ENCODE assay signal across 1 cellular context in the genomic region with DNA sequence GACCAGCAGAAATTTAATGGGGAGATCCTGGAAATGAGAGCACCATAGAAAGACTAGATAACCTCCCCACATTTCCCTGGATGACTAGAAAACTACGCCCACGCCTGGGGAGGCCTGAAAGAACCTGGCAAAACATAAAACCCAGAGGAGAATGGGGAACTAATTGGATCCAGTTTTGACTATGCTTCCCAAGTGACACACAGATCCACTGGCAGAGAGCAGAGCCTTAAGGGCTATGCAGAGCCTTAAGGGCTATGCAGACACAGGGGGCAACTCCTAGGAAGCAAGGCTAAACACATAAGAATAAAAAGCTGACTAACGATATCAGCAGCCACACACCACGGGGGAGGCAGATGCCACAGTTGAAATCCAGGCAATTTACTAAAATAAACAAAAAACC.
TF ChIP-seq lines count a peak whose summit lies in the region.

No MANE protein-coding gene starts in this region.

TF ChIP-seq in GM12878, 131 proteins besides CTCF, POLR2A, EP300 and RAD21:
- TF ChIP-seq RUNX3 (IDR thresholded peaks at IDR 0.05; ENCODE audit: low read length) = peak; percentile 59
- TF ChIP-seq IRF4 (IDR thresholded peaks at IDR 0.05; ENCODE audit: low read depth, low read length) = no peak
- peak; percentile 51 for TF ChIP-seq JUNB (IDR thresholded peaks at IDR 0.05)
- TF ChIP-seq PAX5 (IDR thresholded peaks at IDR 0.05; ENCODE audit: borderline replicate concordance, low read depth, low read length) = no peak
- no peak for TF ChIP-seq CEBPB (IDR thresholded peaks at IDR 0.05; ENCODE audit: borderline replicate concordance in 1 of 2, low read depth in 2 of 2, low read length in 2 of 2)
- TF ChIP-seq, protein P1, sequence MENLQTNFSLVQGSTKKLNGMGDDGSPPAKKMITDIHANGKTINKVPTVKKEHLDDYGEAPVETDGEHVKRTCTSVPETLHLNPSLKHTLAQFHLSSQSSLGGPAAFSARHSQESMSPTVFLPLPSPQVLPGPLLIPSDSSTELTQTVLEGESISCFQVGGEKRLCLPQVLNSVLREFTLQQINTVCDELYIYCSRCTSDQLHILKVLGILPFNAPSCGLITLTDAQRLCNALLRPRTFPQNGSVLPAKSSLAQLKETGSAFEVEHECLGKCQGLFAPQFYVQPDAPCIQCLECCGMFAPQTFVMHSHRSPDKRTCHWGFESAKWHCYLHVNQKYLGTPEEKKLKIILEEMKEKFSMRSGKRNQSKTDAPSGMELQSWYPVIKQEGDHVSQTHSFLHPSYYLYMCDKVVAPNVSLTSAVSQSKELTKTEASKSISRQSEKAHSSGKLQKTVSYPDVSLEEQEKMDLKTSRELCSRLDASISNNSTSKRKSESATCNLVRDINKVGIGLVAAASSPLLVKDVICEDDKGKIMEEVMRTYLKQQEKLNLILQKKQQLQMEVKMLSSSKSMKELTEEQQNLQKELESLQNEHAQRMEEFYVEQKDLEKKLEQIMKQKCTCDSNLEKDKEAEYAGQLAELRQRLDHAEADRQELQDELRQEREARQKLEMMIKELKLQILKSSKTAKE (IDR thresholded peaks at IDR 0.05; ENCODE audit: low read depth, poor library complexity, severe bottlenecking) = no peak
- TF ChIP-seq, protein P2, sequence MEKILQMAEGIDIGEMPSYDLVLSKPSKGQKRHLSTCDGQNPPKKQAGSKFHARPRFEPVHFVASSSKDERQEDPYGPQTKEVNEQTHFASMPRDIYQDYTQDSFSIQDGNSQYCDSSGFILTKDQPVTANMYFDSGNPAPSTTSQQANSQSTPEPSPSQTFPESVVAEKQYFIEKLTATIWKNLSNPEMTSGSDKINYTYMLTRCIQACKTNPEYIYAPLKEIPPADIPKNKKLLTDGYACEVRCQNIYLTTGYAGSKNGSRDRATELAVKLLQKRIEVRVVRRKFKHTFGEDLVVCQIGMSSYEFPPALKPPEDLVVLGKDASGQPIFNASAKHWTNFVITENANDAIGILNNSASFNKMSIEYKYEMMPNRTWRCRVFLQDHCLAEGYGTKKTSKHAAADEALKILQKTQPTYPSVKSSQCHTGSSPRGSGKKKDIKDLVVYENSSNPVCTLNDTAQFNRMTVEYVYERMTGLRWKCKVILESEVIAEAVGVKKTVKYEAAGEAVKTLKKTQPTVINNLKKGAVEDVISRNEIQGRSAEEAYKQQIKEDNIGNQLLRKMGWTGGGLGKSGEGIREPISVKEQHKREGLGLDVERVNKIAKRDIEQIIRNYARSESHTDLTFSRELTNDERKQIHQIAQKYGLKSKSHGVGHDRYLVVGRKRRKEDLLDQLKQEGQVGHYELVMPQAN (conservative IDR thresholded peaks at IDR 0.05) = no peak
- no peak for TF ChIP-seq CREB1 (IDR thresholded peaks at IDR 0.05; ENCODE audit: low read depth)
- TF ChIP-seq, protein P3, sequence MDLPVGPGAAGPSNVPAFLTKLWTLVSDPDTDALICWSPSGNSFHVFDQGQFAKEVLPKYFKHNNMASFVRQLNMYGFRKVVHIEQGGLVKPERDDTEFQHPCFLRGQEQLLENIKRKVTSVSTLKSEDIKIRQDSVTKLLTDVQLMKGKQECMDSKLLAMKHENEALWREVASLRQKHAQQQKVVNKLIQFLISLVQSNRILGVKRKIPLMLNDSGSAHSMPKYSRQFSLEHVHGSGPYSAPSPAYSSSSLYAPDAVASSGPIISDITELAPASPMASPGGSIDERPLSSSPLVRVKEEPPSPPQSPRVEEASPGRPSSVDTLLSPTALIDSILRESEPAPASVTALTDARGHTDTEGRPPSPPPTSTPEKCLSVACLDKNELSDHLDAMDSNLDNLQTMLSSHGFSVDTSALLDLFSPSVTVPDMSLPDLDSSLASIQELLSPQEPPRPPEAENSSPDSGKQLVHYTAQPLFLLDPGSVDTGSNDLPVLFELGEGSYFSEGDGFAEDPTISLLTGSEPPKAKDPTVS (IDR thresholded peaks at IDR 0.05; ENCODE audit: low read depth, low read length) = no peak
- TF ChIP-seq NFIC (IDR thresholded peaks at IDR 0.05; ENCODE audit: low read depth, low read length) = peak; percentile 67
- no peak for TF ChIP-seq RFX5 (IDR thresholded peaks at IDR 0.05; ENCODE audit: low read depth, low read length)
- TF ChIP-seq, protein P4, sequence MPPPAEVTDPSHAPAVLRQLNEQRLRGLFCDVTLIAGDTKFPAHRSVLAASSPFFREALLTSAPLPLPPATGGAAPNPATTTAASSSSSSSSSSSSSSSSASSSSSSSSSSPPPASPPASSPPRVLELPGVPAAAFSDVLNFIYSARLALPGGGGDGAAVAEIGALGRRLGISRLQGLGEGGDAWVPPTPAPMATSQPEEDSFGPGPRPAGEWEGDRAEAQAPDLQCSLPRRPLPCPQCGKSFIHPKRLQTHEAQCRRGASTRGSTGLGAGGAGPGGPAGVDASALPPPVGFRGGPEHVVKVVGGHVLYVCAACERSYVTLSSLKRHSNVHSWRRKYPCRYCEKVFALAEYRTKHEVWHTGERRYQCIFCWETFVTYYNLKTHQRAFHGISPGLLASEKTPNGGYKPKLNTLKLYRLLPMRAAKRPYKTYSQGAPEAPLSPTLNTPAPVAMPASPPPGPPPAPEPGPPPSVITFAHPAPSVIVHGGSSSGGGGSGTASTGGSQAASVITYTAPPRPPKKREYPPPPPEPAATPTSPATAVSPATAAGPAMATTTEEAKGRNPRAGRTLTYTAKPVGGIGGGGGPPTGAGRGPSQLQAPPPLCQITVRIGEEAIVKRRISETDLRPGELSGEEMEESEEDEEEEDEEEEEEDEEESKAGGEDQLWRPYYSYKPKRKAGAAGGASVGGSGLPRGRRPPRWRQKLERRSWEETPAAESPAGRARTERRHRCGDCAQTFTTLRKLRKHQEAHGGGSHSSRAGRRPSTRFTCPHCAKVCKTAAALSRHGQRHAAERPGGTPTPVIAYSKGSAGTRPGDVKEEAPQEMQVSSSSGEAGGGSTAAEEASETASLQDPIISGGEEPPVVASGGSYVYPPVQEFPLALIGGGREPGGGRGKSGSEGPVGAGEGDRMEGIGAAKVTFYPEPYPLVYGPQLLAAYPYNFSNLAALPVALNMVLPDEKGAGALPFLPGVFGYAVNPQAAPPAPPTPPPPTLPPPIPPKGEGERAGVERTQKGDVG (CRISPR knock-in tag; IDR thresholded peaks at IDR 0.05) = no peak
- TF ChIP-seq, protein P5, sequence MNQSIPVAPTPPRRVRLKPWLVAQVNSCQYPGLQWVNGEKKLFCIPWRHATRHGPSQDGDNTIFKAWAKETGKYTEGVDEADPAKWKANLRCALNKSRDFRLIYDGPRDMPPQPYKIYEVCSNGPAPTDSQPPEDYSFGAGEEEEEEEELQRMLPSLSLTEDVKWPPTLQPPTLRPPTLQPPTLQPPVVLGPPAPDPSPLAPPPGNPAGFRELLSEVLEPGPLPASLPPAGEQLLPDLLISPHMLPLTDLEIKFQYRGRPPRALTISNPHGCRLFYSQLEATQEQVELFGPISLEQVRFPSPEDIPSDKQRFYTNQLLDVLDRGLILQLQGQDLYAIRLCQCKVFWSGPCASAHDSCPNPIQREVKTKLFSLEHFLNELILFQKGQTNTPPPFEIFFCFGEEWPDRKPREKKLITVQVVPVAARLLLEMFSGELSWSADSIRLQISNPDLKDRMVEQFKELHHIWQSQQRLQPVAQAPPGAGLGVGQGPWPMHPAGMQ (IDR thresholded peaks at IDR 0.05; ENCODE audit: borderline replicate concordance) = no peak
- TF ChIP-seq EED (IDR thresholded peaks at IDR 0.05; ENCODE audit: low read depth) = peak; percentile 49; the same call in 1 of the 2 replicates
- TF ChIP-seq HDGF (IDR thresholded peaks at IDR 0.05) = no peak
- no peak for TF ChIP-seq STAT1 (conservative IDR thresholded peaks at IDR 0.05)
- no peak for TF ChIP-seq MTA3 (IDR thresholded peaks at IDR 0.05; ENCODE audit: borderline replicate concordance, low read length)
- peak in 1 of 2 experiments; percentile 76; a peak in 2 of 3 replicates for TF ChIP-seq EGR1 (IDR thresholded peaks at IDR 0.05; ENCODE audit: borderline replicate concordance in 1 of 2, low read depth in 2 of 2, low read length in 2 of 2)
- no peak for TF ChIP-seq ZNF384 (IDR thresholded peaks at IDR 0.05; ENCODE audit: borderline replicate concordance, low read depth, low read length)
- TF ChIP-seq, protein P6, sequence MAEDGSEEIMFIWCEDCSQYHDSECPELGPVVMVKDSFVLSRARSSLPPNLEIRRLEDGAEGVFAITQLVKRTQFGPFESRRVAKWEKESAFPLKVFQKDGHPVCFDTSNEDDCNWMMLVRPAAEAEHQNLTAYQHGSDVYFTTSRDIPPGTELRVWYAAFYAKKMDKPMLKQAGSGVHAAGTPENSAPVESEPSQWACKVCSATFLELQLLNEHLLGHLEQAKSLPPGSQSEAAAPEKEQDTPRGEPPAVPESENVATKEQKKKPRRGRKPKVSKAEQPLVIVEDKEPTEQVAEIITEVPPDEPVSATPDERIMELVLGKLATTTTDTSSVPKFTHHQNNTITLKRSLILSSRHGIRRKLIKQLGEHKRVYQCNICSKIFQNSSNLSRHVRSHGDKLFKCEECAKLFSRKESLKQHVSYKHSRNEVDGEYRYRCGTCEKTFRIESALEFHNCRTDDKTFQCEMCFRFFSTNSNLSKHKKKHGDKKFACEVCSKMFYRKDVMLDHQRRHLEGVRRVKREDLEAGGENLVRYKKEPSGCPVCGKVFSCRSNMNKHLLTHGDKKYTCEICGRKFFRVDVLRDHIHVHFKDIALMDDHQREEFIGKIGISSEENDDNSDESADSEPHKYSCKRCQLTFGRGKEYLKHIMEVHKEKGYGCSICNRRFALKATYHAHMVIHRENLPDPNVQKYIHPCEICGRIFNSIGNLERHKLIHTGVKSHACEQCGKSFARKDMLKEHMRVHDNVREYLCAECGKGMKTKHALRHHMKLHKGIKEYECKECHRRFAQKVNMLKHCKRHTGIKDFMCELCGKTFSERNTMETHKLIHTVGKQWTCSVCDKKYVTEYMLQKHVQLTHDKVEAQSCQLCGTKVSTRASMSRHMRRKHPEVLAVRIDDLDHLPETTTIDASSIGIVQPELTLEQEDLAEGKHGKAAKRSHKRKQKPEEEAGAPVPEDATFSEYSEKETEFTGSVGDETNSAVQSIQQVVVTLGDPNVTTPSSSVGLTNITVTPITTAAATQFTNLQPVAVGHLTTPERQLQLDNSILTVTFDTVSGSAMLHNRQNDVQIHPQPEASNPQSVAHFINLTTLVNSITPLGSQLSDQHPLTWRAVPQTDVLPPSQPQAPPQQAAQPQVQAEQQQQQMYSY (CRISPR knock-in tag; IDR thresholded peaks at IDR 0.05) = no peak
- no peak for TF ChIP-seq PAX8 (IDR thresholded peaks at IDR 0.05)
- no peak for TF ChIP-seq MTA2 (IDR thresholded peaks at IDR 0.05; ENCODE audit: low read depth)
- no peak for TF ChIP-seq POLR2AphosphoS5 (IDR thresholded peaks at IDR 0.05; ENCODE audit: low read length)
- TF ChIP-seq, protein P7, sequence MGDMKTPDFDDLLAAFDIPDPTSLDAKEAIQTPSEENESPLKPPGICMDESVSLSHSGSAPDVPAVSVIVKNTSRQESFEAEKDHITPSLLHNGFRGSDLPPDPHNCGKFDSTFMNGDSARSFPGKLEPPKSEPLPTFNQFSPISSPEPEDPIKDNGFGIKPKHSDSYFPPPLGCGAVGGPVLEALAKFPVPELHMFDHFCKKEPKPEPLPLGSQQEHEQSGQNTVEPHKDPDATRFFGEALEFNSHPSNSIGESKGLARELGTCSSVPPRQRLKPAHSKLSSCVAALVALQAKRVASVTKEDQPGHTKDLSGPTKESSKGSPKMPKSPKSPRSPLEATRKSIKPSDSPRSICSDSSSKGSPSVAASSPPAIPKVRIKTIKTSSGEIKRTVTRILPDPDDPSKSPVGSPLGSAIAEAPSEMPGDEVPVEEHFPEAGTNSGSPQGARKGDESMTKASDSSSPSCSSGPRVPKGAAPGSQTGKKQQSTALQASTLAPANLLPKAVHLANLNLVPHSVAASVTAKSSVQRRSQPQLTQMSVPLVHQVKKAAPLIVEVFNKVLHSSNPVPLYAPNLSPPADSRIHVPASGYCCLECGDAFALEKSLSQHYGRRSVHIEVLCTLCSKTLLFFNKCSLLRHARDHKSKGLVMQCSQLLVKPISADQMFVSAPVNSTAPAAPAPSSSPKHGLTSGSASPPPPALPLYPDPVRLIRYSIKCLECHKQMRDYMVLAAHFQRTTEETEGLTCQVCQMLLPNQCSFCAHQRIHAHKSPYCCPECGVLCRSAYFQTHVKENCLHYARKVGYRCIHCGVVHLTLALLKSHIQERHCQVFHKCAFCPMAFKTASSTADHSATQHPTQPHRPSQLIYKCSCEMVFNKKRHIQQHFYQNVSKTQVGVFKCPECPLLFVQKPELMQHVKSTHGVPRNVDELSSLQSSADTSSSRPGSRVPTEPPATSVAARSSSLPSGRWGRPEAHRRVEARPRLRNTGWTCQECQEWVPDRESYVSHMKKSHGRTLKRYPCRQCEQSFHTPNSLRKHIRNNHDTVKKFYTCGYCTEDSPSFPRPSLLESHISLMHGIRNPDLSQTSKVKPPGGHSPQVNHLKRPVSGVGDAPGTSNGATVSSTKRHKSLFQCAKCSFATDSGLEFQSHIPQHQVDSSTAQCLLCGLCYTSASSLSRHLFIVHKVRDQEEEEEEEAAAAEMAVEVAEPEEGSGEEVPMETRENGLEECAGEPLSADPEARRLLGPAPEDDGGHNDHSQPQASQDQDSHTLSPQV (IDR thresholded peaks at IDR 0.05) = no peak
- TF ChIP-seq CREM (IDR thresholded peaks at IDR 0.05; ENCODE audit: low read depth) = no peak
- TF ChIP-seq SUZ12 (IDR thresholded peaks at IDR 0.05; ENCODE audit: unreplicated experiment) = no peak
